25 cellular contexts compared by ENCODE assay signal in genomic region chr17:40632206-40632605, GRCh38. TPM values are rescaled to one million over a fixed set of nuclear protein-coding genes. Genes with fewer than 3 reads are reported as not detected.
A peak's percentile ranks its signal among the peaks of the same experiment; 100 is the strongest.
DNase-seq lines count a peak whose midpoint lies in the region; ATAC-seq, FAIRE-seq and TF ChIP-seq lines count a peak whose summit lies in the region.
"Had no signal": no experiment of that assay in that cellular context is flagged by ENCODE, and none has a peak within 500 bp of the region (broad histone marks: within the 10 kb centered on the region; RNA-seq: fewer than 3 reads in every experiment).

No MANE protein-coding gene starts in this region.

- H3K27me3 ChIP-seq in Peyer's patch = no peaks in the 10 kb centered on the region
- H3K27me3 ChIP-seq in small intestine (ENCODE audit: control insufficient read depth in 2 of 2, insufficient read depth in 2 of 2, low read length in 2 of 2) = no peaks in the 10 kb centered on the region
- no peaks in the 10 kb centered on the region for H3K27me3 ChIP-seq in naive thymus-derived CD4-positive, alpha-beta T cell (ENCODE audit: control insufficient read depth in 2 of 2, insufficient read depth in 2 of 2, low read length in 2 of 2)
- H3K27me3 ChIP-seq: BLaER1, MG63 had no signal

- no peak overlapping the region for H3K4me3 ChIP-seq in Peyer's patch
- no peak overlapping the region for H3K4me3 ChIP-seq in small intestine (ENCODE audit: low read depth in 1 of 2, low read length in 2 of 2)
- no peak overlapping the region for H3K4me3 ChIP-seq in naive thymus-derived CD4-positive, alpha-beta T cell (ENCODE audit: low read length)
- H3K4me3 ChIP-seq: BLaER1, MG63 had no signal

- no peak for TF ChIP-seq POLR2A in Peyer's patch (IDR thresholded peaks at IDR 0.05)

- 25 to 70% (median 40%) methylated on average over 9 of the region's 9 CpGs for whole genome bisulfite sequencing in small intestine, 3 donors

- POLR2A ChIA-PET in naive thymus-derived CD4-positive, alpha-beta T cell (lab: Charles Lee) = interaction anchor here (0.6 kb wide), 1 partner anchor 93 kb away, joined by 3 read pairs; no protein-coding TSS in a partner anchor

- FAIRE-seq in small intestine (lab: Jason Lieb, UNC) (no peak), frontal cortex (lab: Jason Lieb, UNC) (no peak)
- FAIRE-seq: A204.1, D721Med, GM18507 had no signal

- CTCF ChIA-PET in naive thymus-derived CD4-positive, alpha-beta T cell (lab: Charles Lee) = no interaction called here

- H3K27ac Mint-ChIP-seq in activated T-cell treated with anti-CD3 and anti-CD28 coated beads, Interleukin-2, amount 50 U/mL, for 24 hours = peak overlapping the region; percentile 70
- H3K27ac Mint-ChIP-seq in activated T-cell treated with anti-CD3 and anti-CD28 coated beads, Interleukin-2, amount 50 U/mL, for 72 hours = no peak overlapping the region
- peak overlapping the region in 1 of 9 donors; percentile 55 for H3K27ac Mint-ChIP-seq in naive thymus-derived CD4-positive, alpha-beta T cell
- H3K27ac Mint-ChIP-seq: H9 had no signal

- no peaks in the 10 kb centered on the region for H3K9me3 ChIP-seq in Peyer's patch
- H3K9me3 ChIP-seq in small intestine (ENCODE audit: control insufficient read depth, low read depth) = no peaks in the 10 kb centered on the region
- no peaks in the 10 kb centered on the region for H3K9me3 ChIP-seq in naive thymus-derived CD4-positive, alpha-beta T cell (ENCODE audit: control insufficient read depth in 2 of 3, low read length in 3 of 3)
- H3K9me3 ChIP-seq: BLaER1, MG63 had no signal

- no peak for TF ChIP-seq CTCF in Peyer's patch (IDR thresholded peaks at IDR 0.05)

- no peaks in the 10 kb centered on the region for H3K27me3 Mint-ChIP-seq in activated T-cell treated with anti-CD3 and anti-CD28 coated beads, Interleukin-2, amount 50 U/mL, for 24 hours
- no peaks in the 10 kb centered on the region for H3K27me3 Mint-ChIP-seq in activated T-cell treated with anti-CD3 and anti-CD28 coated beads, Interleukin-2, amount 50 U/mL, for 72 hours (ENCODE audit: low read depth)
- no peaks in the 10 kb centered on the region for H3K27me3 Mint-ChIP-seq in naive thymus-derived CD4-positive, alpha-beta T cell
- H3K27me3 Mint-ChIP-seq: CD4-positive, CD25-positive, alpha-beta regulatory T cell had no signal

- H3K27ac ChIP-seq in Peyer's patch (peak overlapping the region in 3 of 4 donors; percentile 37 to 77 (median 39)), small intestine (ENCODE audit: low read depth in 1 of 2, low read length in 1 of 2) (no peak overlapping the region)
- no peak overlapping the region for H3K27ac ChIP-seq in naive thymus-derived CD4-positive, alpha-beta T cell (ENCODE audit: low read depth, low read length)
- H3K27ac ChIP-seq: BLaER1, RWPE1 had no signal

- DNase-seq in activated T-cell treated with anti-CD3 and anti-CD28 coated beads, Interleukin-2, amount 50 U/mL, for 24 hours = no peak
- DNase-seq in activated T-cell treated with anti-CD3 and anti-CD28 coated beads, Interleukin-2, amount 50 U/mL, for 72 hours = no peak
- peak in 2 of 3 donors; percentile 57 to 70 for DNase-seq in Peyer's patch
- no peak for DNase-seq in left colon
- peak; percentile 95 for DNase-seq in small intestine
- no peak for DNase-seq in frontal cortex (ENCODE audit: low spot score in 2 of 2)
- no peak for DNase-seq in naive thymus-derived CD4-positive, alpha-beta T cell
- DNase-seq: CD4-positive, CD25-positive, alpha-beta regulatory T cell; H9; IMR-90; KG1; MG63; NCI-H1694; NCI-H2029 treated with DMSO at 0.1 percent for 48 hours; NCI-H2227 treated with DMSO at 0.1 percent for 48 hours; NCI-H526 treated with DMSO at 0.1 percent for 48 hours; SHP77 had no signal

- no peaks in the 10 kb centered on the region for H3K4me1 ChIP-seq in Peyer's patch
- no peaks in the 10 kb centered on the region for H3K4me1 ChIP-seq in small intestine (ENCODE audit: control insufficient read depth in 2 of 2, insufficient read depth in 1 of 2, low read depth in 1 of 2, low read length in 1 of 2)
- no peaks in the 10 kb centered on the region for H3K4me1 ChIP-seq in naive thymus-derived CD4-positive, alpha-beta T cell (ENCODE audit: control insufficient read depth in 2 of 2, insufficient read depth in 2 of 2, low read length in 2 of 2)
- H3K4me1 ChIP-seq: BLaER1 had no signal

- no peaks in the 10 kb centered on the region for H3K9me3 Mint-ChIP-seq in activated T-cell treated with anti-CD3 and anti-CD28 coated beads, Interleukin-2, amount 50 U/mL, for 24 hours
- no peaks in the 10 kb centered on the region for H3K9me3 Mint-ChIP-seq in activated T-cell treated with anti-CD3 and anti-CD28 coated beads, Interleukin-2, amount 50 U/mL, for 72 hours
- H3K9me3 Mint-ChIP-seq in naive thymus-derived CD4-positive, alpha-beta T cell = no peaks in the 10 kb centered on the region
- H3K9me3 Mint-ChIP-seq: CD4-positive, CD25-positive, alpha-beta regulatory T cell; H9 had no signal

- intact Hi-C loops in left colon (cut with DNase I, micrococcal nuclease) = no loop called here
- intact Hi-C loops in naive thymus-derived CD4-positive, alpha-beta T cell (cut with micrococcal nuclease) = loop anchor here in 1 of 2 donors (2.0 kb wide), 1 partner anchor 17 kb away; no protein-coding TSS in a partner anchor

- peaks cover 23% of the 10 kb centered on the region for H3K4me1 Mint-ChIP-seq in activated T-cell treated with anti-CD3 and anti-CD28 coated beads, Interleukin-2, amount 50 U/mL, for 24 hours (ENCODE audit: low read depth)
- peaks cover 10% of the 10 kb centered on the region for H3K4me1 Mint-ChIP-seq in activated T-cell treated with anti-CD3 and anti-CD28 coated beads, Interleukin-2, amount 50 U/mL, for 72 hours (ENCODE audit: low read depth)
- peaks cover 0 to 9% (median under 1%) of the 10 kb centered on the region in 7 donors for H3K4me1 Mint-ChIP-seq in naive thymus-derived CD4-positive, alpha-beta T cell
- H3K4me1 Mint-ChIP-seq: H9 had no signal

- ATAC-seq in activated T-cell treated with anti-CD3 and anti-CD28 coated beads, Interleukin-2, amount 50 U/mL, for 72 hours (replicated peaks in 1 of 2) = no peak
- ATAC-seq in left colon = peak; percentile 76
- ATAC-seq in GM18907 (IDR thresholded peaks at IDR 0.05; ENCODE audit: unreplicated experiment) = no peak
- no peak for ATAC-seq in naive thymus-derived CD4-positive, alpha-beta T cell

- no peak overlapping the region for H3K4me3 Mint-ChIP-seq in activated T-cell treated with anti-CD3 and anti-CD28 coated beads, Interleukin-2, amount 50 U/mL, for 24 hours
- H3K4me3 Mint-ChIP-seq in activated T-cell treated with anti-CD3 and anti-CD28 coated beads, Interleukin-2, amount 50 U/mL, for 72 hours = no peak overlapping the region
- no peak overlapping the region for H3K4me3 Mint-ChIP-seq in naive thymus-derived CD4-positive, alpha-beta T cell
- H3K4me3 Mint-ChIP-seq: CD4-positive, CD25-positive, alpha-beta regulatory T cell; H9 had no signal

- H3K36me3 ChIP-seq in Peyer's patch (peaks cover 0 to 100% (median 0%) of the 10 kb centered on the region in 3 donors), small intestine (ENCODE audit: control insufficient read depth in 2 of 2, insufficient read depth in 2 of 2, low read length in 2 of 2) (peaks cover 10 to 32% of the 10 kb centered on the region in 2 donors)
- peaks cover 27 to 91% (median 60%) of the 10 kb centered on the region in 3 experiments for H3K36me3 ChIP-seq in naive thymus-derived CD4-positive, alpha-beta T cell (ENCODE audit: control insufficient read depth in 2 of 3, insufficient read depth in 3 of 3, low read length in 3 of 3)

- peaks cover 99% of the 10 kb centered on the region for H3K36me3 Mint-ChIP-seq in activated T-cell treated with anti-CD3 and anti-CD28 coated beads, Interleukin-2, amount 50 U/mL, for 24 hours (ENCODE audit: low read depth)
- H3K36me3 Mint-ChIP-seq in activated T-cell treated with anti-CD3 and anti-CD28 coated beads, Interleukin-2, amount 50 U/mL, for 72 hours (ENCODE audit: insufficient read depth in 2 of 2) = peaks cover 14 to 38% of the 10 kb centered on the region in 2 donors
- peaks cover 18 to 64% (median 31%) of the 10 kb centered on the region in 5 donors for H3K36me3 Mint-ChIP-seq in naive thymus-derived CD4-positive, alpha-beta T cell

RNA-seq across cellular contexts. Expression of gene SMARCE1, which starts 15.4 kb away (rescaled TPM):
- total RNA-seq in activated T-cell treated with anti-CD3 and anti-CD28 coated beads, Interleukin-2, amount 50 U/mL, for 72 hours = 100 to 1,000 TPM in 1 of 2 donors, 10 to 100 TPM in 1; 98.1 to 114 TPM
- total RNA-seq in Peyer's patch = 100 to 1,000 TPM in 1 of 4 donors, 10 to 100 TPM in 3; 46.7 to 133 (median 71.6) TPM
- 10 to 100 TPM; 74.5 to 76.4 TPM for total RNA-seq in left colon
- polyA plus RNA-seq in small intestine = 10 to 100 TPM; 75.4 to 94.8 (median 76.1) TPM
- 119 TPM for total RNA-seq in frontal cortex
- 100 to 1,000 TPM in 1 of 5 experiments, 10 to 100 TPM in 4; 65.4 to 101 (median 79.2) TPM for total RNA-seq in naive thymus-derived CD4-positive, alpha-beta T cell
- polyA plus RNA-seq in naive thymus-derived CD4-positive, alpha-beta T cell = 100 to 1,000 TPM; 142 to 184 TPM

RNA-seq across cellular contexts. Expression of gene KRT222, which starts 32.8 kb away (rescaled TPM):
- not detected for total RNA-seq in activated T-cell treated with anti-CD3 and anti-CD28 coated beads, Interleukin-2, amount 50 U/mL, for 72 hours
- total RNA-seq in Peyer's patch (1 to 10 TPM in 2 of 4 donors, under 1 TPM in 1, not detected in 1; 0.95 to 1.8 (median 1.6) TPM), left colon (under 1 TPM; 0.27 to 0.67 TPM), frontal cortex (5.7 TPM)
- 1 to 10 TPM; 1.2 to 5.1 (median 3.6) TPM for polyA plus RNA-seq in small intestine
- total RNA-seq in naive thymus-derived CD4-positive, alpha-beta T cell = not detected
- not detected for polyA plus RNA-seq in naive thymus-derived CD4-positive, alpha-beta T cell
- total RNA-seq: CD4-positive, CD25-positive, alpha-beta regulatory T cell; IMR-90; NCI-H460 had no signal
- polyA plus RNA-seq: AG04450, IMR-90 had no signal

Comparison
In these comparisons a context has a peak if more than half of its experiments do, and no peak if none do; other contexts are left out.
1. DNase-seq: peak in Peyer's patch (2 of 3) and small intestine (single experiment); none in activated T-cell treated with anti-CD3 and anti-CD28 coated beads, Interleukin-2, amount 50 U/mL, for 24 hours (single experiment), activated T-cell treated with anti-CD3 and anti-CD28 coated beads, Interleukin-2, amount 50 U/mL, for 72 hours (0 of 2), left colon (0 of 2), frontal cortex (0 of 2) and naive thymus-derived CD4-positive, alpha-beta T cell (0 of 9).
2. H3K27ac ChIP-seq: peak in Peyer's patch (3 of 4); none in small intestine (0 of 2) and naive thymus-derived CD4-positive, alpha-beta T cell (single experiment).